ENCODE assay signal across 10 cellular contexts in genomic region chr10:103847909-103848468, GRCh38. TPM values are rescaled to one million over a fixed set of nuclear protein-coding genes. Genes with fewer than 3 reads are reported as not detected.
A peak's percentile ranks its signal among the peaks of the same experiment; 100 is the strongest.
DNase-seq lines count a peak whose midpoint lies in the region; ATAC-seq and TF ChIP-seq lines count a peak whose summit lies in the region.
"Had no signal": no experiment of that assay in that cellular context is flagged by ENCODE, and none has a peak within 500 bp of the region (broad histone marks: within the 10 kb centered on the region; RNA-seq: fewer than 3 reads in every experiment).

No MANE protein-coding gene starts in this region.

- H3K27me3 Mint-ChIP-seq in WTC11 (ENCODE audit: low read depth), result peaks cover 4% of the 10 kb centered on the region

- no peaks in the 10 kb centered on the region for H3K9me3 Mint-ChIP-seq in WTC11

- CTCF ChIA-PET in WTC11 (lab: Charles Lee), result interaction anchor here (0.6 to 3.0 kb wide), 26 partner anchors 8 to 496 kb away, joined by 3 to 21 read pairs (median 4); partner anchors contain the start of gene SFR1

- H3K27ac Mint-ChIP-seq in WTC11, result no peak overlapping the region

- POLR2A ChIA-PET in WTC11 (lab: Charles Lee), result interaction anchor here (0.5 to 0.7 kb wide), 3 partner anchors 19 to 212 kb away, joined by 3 to 4 read pairs (median 4); no protein-coding TSS in a partner anchor

- DNase-seq in AG10803 (ENCODE audit: low read depth) (no peak), GM13977 (ENCODE audit: low spot score) (no peak), WTC11 (ENCODE audit: low spot score) (peak; percentile 63), iPS-NIHi7 (ENCODE audit: extremely low spot score) (peak; percentile 58), OCI-M1 (lab: John Stamatoyannopoulos, UW) (no peak)
- DNase-seq: cerebellar nuclear complex, NCI-H1105 had no signal

- H3K4me3 Mint-ChIP-seq in WTC11, result no peak overlapping the region

- in situ Hi-C loops in GM13977 (cut with MboI; ENCODE audit: low pct_unique_long_range_greater_than_20kb, low sequenced_read_pairs, unreplicated experiment), result no loop called here

- ATAC-seq in WTC11 (peak; percentile 91), HG02610 (IDR thresholded peaks at IDR 0.05; ENCODE audit: unreplicated experiment) (no peak), GM21717 (IDR thresholded peaks at IDR 0.05; ENCODE audit: unreplicated experiment) (no peak), HG03280 (IDR thresholded peaks at IDR 0.05; ENCODE audit: unreplicated experiment) (no peak)

- H3K36me3 Mint-ChIP-seq in WTC11, result no peaks in the 10 kb centered on the region

- peaks cover 34% of the 10 kb centered on the region for H3K4me1 Mint-ChIP-seq in WTC11

- TF ChIP-seq CTCF in AG10803 (conservative IDR thresholded peaks at IDR 0.05; ENCODE audit: low read length) (peak; percentile 42), GM13977 (IDR thresholded peaks at IDR 0.05; ENCODE audit: extremely low read depth, insufficient read depth, missing control alignments) (peak; percentile 16), WTC11 (IDR thresholded peaks at IDR 0.05) (no peak)

- H3K4me3 ChIP-seq in AG10803 (ENCODE audit: low read length), result no peak overlapping the region

TF ChIP-seq in WTC11, 78 proteins besides CTCF, POLR2A, EP300 and RAD21:
- no peak for TF ChIP-seq GRHL2 (CRISPR knock-in tag; IDR thresholded peaks at IDR 0.05; ENCODE audit: insufficient replicate concordance, severe bottlenecking)
- TF ChIP-seq ZNF416 (CRISPR knock-in tag; IDR thresholded peaks at IDR 0.05), result no peak
- 0 out of 2 replicates have a peak, but pooled peaks have one; percentile 22 for TF ChIP-seq ZNF121 (CRISPR knock-in tag; IDR thresholded peaks at IDR 0.05)
- TF ChIP-seq OVOL2 (CRISPR knock-in tag; IDR thresholded peaks at IDR 0.05; ENCODE audit: borderline replicate concordance), result no peak

RNA-seq across cellular contexts. Expression of gene SH3PXD2A, which starts 7.4 kb away (rescaled TPM):
- total RNA-seq in WTC11 (2021), result 15.7 to 17.9 TPM (median 17.4 TPM) in 3 replicates

Comparison
In these comparisons a context has a peak if more than half of its experiments do, and no peak if none do; other contexts are left out.
1. DNase-seq: peak in WTC11 (single experiment) and iPS-NIHi7 (single experiment); none in AG10803 (single experiment), GM13977 (single experiment) and OCI-M1 (single experiment).